9 cellular contexts compared by ENCODE assay signal in the genomic region with DNA sequence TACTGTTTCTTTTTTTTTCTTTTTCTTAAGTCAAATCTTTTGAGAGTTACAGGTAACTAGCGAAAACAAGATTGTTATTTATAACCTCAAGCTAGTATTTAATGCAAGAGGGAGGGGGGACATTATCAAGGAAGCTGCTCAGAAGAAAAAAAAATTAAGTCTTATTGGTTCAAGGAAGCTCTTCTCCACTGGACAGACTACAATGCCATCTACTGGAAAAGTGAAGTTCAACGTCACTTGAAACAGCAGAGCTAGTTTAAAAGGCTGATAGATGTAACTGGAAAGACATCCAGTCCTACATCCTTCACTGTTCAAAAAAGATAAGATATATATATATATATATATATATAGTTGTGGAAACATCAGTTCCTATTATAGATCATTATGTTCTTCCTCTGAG.
DNase-seq lines count a peak whose midpoint lies in the region; ATAC-seq lines count a peak whose summit lies in the region.
"Had no signal": no experiment of that assay in that cellular context is flagged by ENCODE, and none has a peak within 500 bp of the region (broad histone marks: within the 10 kb centered on the region; RNA-seq: fewer than 3 reads in every experiment).

No MANE protein-coding gene starts in this region.

- ATAC-seq in stimulated activated naive CD8-positive, alpha-beta T cell treated with anti-CD3 and anti-CD28 coated beads, Interleukin-15, Interleukin-2, amounts not matched to agents 100 U/mL and 50 U/mL, for 24 hours = no peak

- DNase-seq in GM04504 (ENCODE audit: low read depth) (peak; percentile 40), NCI-H1092 treated with DMSO at 0.1 percent for 48 hours (lab: John Stamatoyannopoulos, UW) (peak; percentile 77), SW480 (ENCODE audit: low spot score) (peak; percentile 57), glomerular endothelial cell (ENCODE audit: extremely low read depth, low read depth, low spot score) (peak; percentile 34), superior temporal gyrus (ENCODE audit: extremely low spot score) (peak; percentile 89)
- no peak for DNase-seq in stimulated activated naive CD8-positive, alpha-beta T cell treated with anti-CD3 and anti-CD28 coated beads, Interleukin-15, Interleukin-2, amounts not matched to agents 100 U/mL and 50 U/mL, for 24 hours
- DNase-seq in stimulated activated CD4-positive, alpha-beta T cell treated with anti-CD3 and anti-CD28 coated beads, Interleukin-2, amount 100 ng/mL, for 48 hours = no peak
- no peak for DNase-seq in stimulated activated CD4-positive, alpha-beta T cell treated with anti-CD3 and anti-CD28 coated beads, Interleukin-4, amount 100 ng/mL, for 1 hour
- DNase-seq: right cardiac atrium had no signal

Comparison
In these comparisons a context has a peak if more than half of its experiments do, and no peak if none do; other contexts are left out.
1. DNase-seq: peak in GM04504 (single experiment), NCI-H1092 treated with DMSO at 0.1 percent for 48 hours (single experiment), SW480 (single experiment), glomerular endothelial cell (single experiment) and superior temporal gyrus (single experiment); none in stimulated activated naive CD8-positive, alpha-beta T cell treated with anti-CD3 and anti-CD28 coated beads, Interleukin-15, Interleukin-2, amounts not matched to agents 100 U/mL and 50 U/mL, for 24 hours (single experiment), stimulated activated CD4-positive, alpha-beta T cell treated with anti-CD3 and anti-CD28 coated beads, Interleukin-2, amount 100 ng/mL, for 48 hours (0 of 2) and stimulated activated CD4-positive, alpha-beta T cell treated with anti-CD3 and anti-CD28 coated beads, Interleukin-4, amount 100 ng/mL, for 1 hour (single experiment).